In genomic region chr9:136385015-136385414, GRCh38 we compare ENCODE assay signal across 16 cellular contexts. TPM values are rescaled to one million over a fixed set of nuclear protein-coding genes. Genes with fewer than 3 reads are reported as not detected.
A peak's percentile ranks its signal among the peaks of the same experiment; 100 is the strongest.
DNase-seq lines count a peak whose midpoint lies in the region; ATAC-seq and TF ChIP-seq lines count a peak whose summit lies in the region.
"Had no signal": no experiment of that assay in that cellular context is flagged by ENCODE, and none has a peak within 500 bp of the region (broad histone marks: within the 10 kb centered on the region; RNA-seq: fewer than 3 reads in every experiment).

No MANE protein-coding gene starts in this region.

- no peaks in the 10 kb centered on the region for H3K9me3 Mint-ChIP-seq in CD8-positive, alpha-beta T cell
- H3K9me3 Mint-ChIP-seq in activated CD8-positive, alpha-beta T cell treated with anti-CD3 and anti-CD28 coated beads, Interleukin-2, amount 10 ng/mL, durations not matched to agents 7 days and 5 days (ENCODE audit: insufficient read depth) = no peaks in the 10 kb centered on the region
- no peaks in the 10 kb centered on the region for H3K9me3 Mint-ChIP-seq in endothelial cell (ENCODE audit: unreplicated experiment)
- H3K9me3 Mint-ChIP-seq: mesothelial cell of epicardium had no signal

- H3K4me3 Mint-ChIP-seq in CD8-positive, alpha-beta T cell = no peak overlapping the region
- H3K4me3 Mint-ChIP-seq in activated CD8-positive, alpha-beta T cell treated with anti-CD3 and anti-CD28 coated beads, Interleukin-2, amount 10 ng/mL, durations not matched to agents 7 days and 5 days = peak overlapping the region; percentile 27
- H3K4me3 Mint-ChIP-seq in endothelial cell (ENCODE audit: unreplicated experiment) = peak overlapping the region; percentile 65
- H3K4me3 Mint-ChIP-seq: B cell, mesothelial cell of epicardium had no signal

- H3K4me3 ChIP-seq in CD8-positive, alpha-beta T cell (ENCODE audit: low read depth, low read length) = no peak overlapping the region
- H3K4me3 ChIP-seq: dorsolateral prefrontal cortex, HAP-1, stomach had no signal

- peaks cover 16% of the 10 kb centered on the region for H3K4me1 ChIP-seq in CD8-positive, alpha-beta T cell (ENCODE audit: insufficient read depth, low read length)
- H3K4me1 ChIP-seq: HAP-1, stomach had no signal

- H3K27me3 Mint-ChIP-seq in CD8-positive, alpha-beta T cell (ENCODE audit: low read depth) = no peaks in the 10 kb centered on the region
- H3K27me3 Mint-ChIP-seq in activated CD8-positive, alpha-beta T cell treated with anti-CD3 and anti-CD28 coated beads, Interleukin-2, amount 10 ng/mL, durations not matched to agents 7 days and 5 days (ENCODE audit: low read depth) = no peaks in the 10 kb centered on the region
- peaks cover 1% of the 10 kb centered on the region for H3K27me3 Mint-ChIP-seq in endothelial cell (ENCODE audit: unreplicated experiment)
- H3K27me3 Mint-ChIP-seq: B cell had no signal

- H3K27me3 ChIP-seq in CD8-positive, alpha-beta T cell (ENCODE audit: insufficient read depth, low read length) = no peaks in the 10 kb centered on the region
- H3K27me3 ChIP-seq: brain microvascular endothelial cell, dorsolateral prefrontal cortex, stomach had no signal

- H3K36me3 Mint-ChIP-seq in CD8-positive, alpha-beta T cell = peaks cover 63% of the 10 kb centered on the region
- peaks cover 52% of the 10 kb centered on the region for H3K36me3 Mint-ChIP-seq in activated CD8-positive, alpha-beta T cell treated with anti-CD3 and anti-CD28 coated beads, Interleukin-2, amount 10 ng/mL, durations not matched to agents 7 days and 5 days (ENCODE audit: low read depth)
- H3K36me3 Mint-ChIP-seq in endothelial cell (ENCODE audit: low read depth, unreplicated experiment) = peaks cover 39% of the 10 kb centered on the region

- H3K27ac ChIP-seq in CD8-positive, alpha-beta T cell (ENCODE audit: low read depth, low read length) = no peak overlapping the region
- H3K27ac ChIP-seq: brain microvascular endothelial cell, dorsolateral prefrontal cortex, stomach, VCaP had no signal

- in situ Hi-C loops in G401 (cut with HindIII; ENCODE audit: low sequenced_read_pairs) = no loop called here

- intact Hi-C loops in CD8-positive, alpha-beta T cell (cut with DNase I, micrococcal nuclease) = no loop called here

- H3K9me3 ChIP-seq in CD8-positive, alpha-beta T cell (ENCODE audit: low read length) = no peaks in the 10 kb centered on the region
- H3K9me3 ChIP-seq: HAP-1, stomach had no signal

- H3K36me3 ChIP-seq in CD8-positive, alpha-beta T cell (ENCODE audit: insufficient read depth, low read length) = peaks cover 8% of the 10 kb centered on the region

- peak; percentile 76 for ATAC-seq in CD8-positive, alpha-beta T cell
- peak; percentile 73 for ATAC-seq in activated CD8-positive, alpha-beta T cell treated with anti-CD3 and anti-CD28 coated beads, Interleukin-2, amount 10 ng/mL, durations not matched to agents 7 days and 5 days
- ATAC-seq in HG02588 (IDR thresholded peaks at IDR 0.05; ENCODE audit: unreplicated experiment) (no peak), GM18858 (IDR thresholded peaks at IDR 0.05; ENCODE audit: unreplicated experiment) (no peak), GM18520 (IDR thresholded peaks at IDR 0.05; ENCODE audit: unreplicated experiment) (no peak)

- TF ChIP-seq CTCF in CD8-positive, alpha-beta T cell (IDR thresholded peaks at IDR 0.05) = no peak
- no peak for TF ChIP-seq CTCF in endothelial cell (IDR thresholded peaks at IDR 0.05; ENCODE audit: unreplicated experiment)

- POLR2A ChIA-PET in CD8-positive, alpha-beta T cell (lab: Charles Lee) = no interaction called here
- POLR2A ChIA-PET in activated CD8-positive, alpha-beta T cell treated with anti-CD3 and anti-CD28 coated beads, Interleukin-2, amount 10 ng/mL, durations not matched to agents 7 days and 5 days (lab: Charles Lee) = interaction anchor here (0.9 to 1.0 kb wide), 3 partner anchors 13 to 25 kb away, joined by 3 to 5 read pairs (median 3); partner anchors contain the start of genes ENTR1 and PMPCA

- CTCF ChIA-PET in CD8-positive, alpha-beta T cell (lab: Charles Lee) = interaction anchor here (1.3 kb wide), 1 partner anchor 12 kb away, joined by 3 read pairs; no protein-coding TSS in a partner anchor
- CTCF ChIA-PET in activated CD8-positive, alpha-beta T cell treated with anti-CD3 and anti-CD28 coated beads, Interleukin-2, amount 10 ng/mL, durations not matched to agents 7 days and 5 days (lab: Charles Lee) = interaction anchor here (0.8 to 1.9 kb wide), 7 partner anchors 12 to 21 kb away, joined by 3 to 8 read pairs (median 4); partner anchors contain the start of genes DNLZ and SNAPC4

- peak in 4 of 7 experiments; percentile 27 to 55 (median 30) for DNase-seq in CD8-positive, alpha-beta T cell
- DNase-seq in NOMO-1 (lab: John Stamatoyannopoulos, UW; ENCODE audit: unreplicated experiment in 2 of 2) = peak; percentile 66 to 75
- peak; percentile 81 for DNase-seq in activated CD8-positive, alpha-beta T cell treated with anti-CD3 and anti-CD28 coated beads, Interleukin-2, amount 10 ng/mL, durations not matched to agents 7 days and 5 days
- DNase-seq in endothelial cell (ENCODE audit: low spot score) = no peak
- DNase-seq in G401 (ENCODE audit: low spot score) = no peak
- DNase-seq: brain microvascular endothelial cell, dorsolateral prefrontal cortex, NCI-H1048, stomach had no signal

- no peak overlapping the region for H3K27ac Mint-ChIP-seq in CD8-positive, alpha-beta T cell
- H3K27ac Mint-ChIP-seq in activated CD8-positive, alpha-beta T cell treated with anti-CD3 and anti-CD28 coated beads, Interleukin-2, amount 10 ng/mL, durations not matched to agents 7 days and 5 days = peak overlapping the region; percentile 45
- H3K27ac Mint-ChIP-seq in endothelial cell (ENCODE audit: unreplicated experiment) = no peak overlapping the region
- H3K27ac Mint-ChIP-seq: B cell, mesothelial cell of epicardium had no signal

- peaks cover 19% of the 10 kb centered on the region for H3K4me1 Mint-ChIP-seq in CD8-positive, alpha-beta T cell (ENCODE audit: low read depth)
- H3K4me1 Mint-ChIP-seq in activated CD8-positive, alpha-beta T cell treated with anti-CD3 and anti-CD28 coated beads, Interleukin-2, amount 10 ng/mL, durations not matched to agents 7 days and 5 days (ENCODE audit: low read depth) = peaks cover 27% of the 10 kb centered on the region
- no peaks in the 10 kb centered on the region for H3K4me1 Mint-ChIP-seq in endothelial cell (ENCODE audit: unreplicated experiment)
- H3K4me1 Mint-ChIP-seq: B cell, mesothelial cell of epicardium had no signal

RNA-seq across cellular contexts. Expression of gene CARD9, which starts 11.5 kb away (rescaled TPM):
- total RNA-seq in CD8-positive, alpha-beta T cell = under 1 TPM; 0.14 to 0.31 TPM
- total RNA-seq in activated CD8-positive, alpha-beta T cell treated with anti-CD3 and anti-CD28 coated beads, Interleukin-2, amount 10 ng/mL, durations not matched to agents 7 days and 5 days = 1 to 10 TPM; 1.3 to 1.4 TPM
- total RNA-seq in endothelial cell (ENCODE audit: unreplicated experiment) = 0.41 TPM
- total RNA-seq in G401 (2014; rRNA removed; shearing (Covaris generic)) = 0.25 and 0.98 TPM in 2 replicates

RNA-seq across cellular contexts. Expression of gene SNAPC4, which starts 15.0 kb away (rescaled TPM):
- 1 to 10 TPM; 6.7 TPM for total RNA-seq in CD8-positive, alpha-beta T cell
- 1 to 10 TPM; 9.5 to 9.6 TPM for total RNA-seq in activated CD8-positive, alpha-beta T cell treated with anti-CD3 and anti-CD28 coated beads, Interleukin-2, amount 10 ng/mL, durations not matched to agents 7 days and 5 days
- total RNA-seq in endothelial cell (ENCODE audit: unreplicated experiment) = 13.5 TPM
- total RNA-seq in G401 (2014; rRNA removed; shearing (Covaris generic)) = 12.4 and 17.2 TPM in 2 replicates

RNA-seq across cellular contexts. Expression of gene DNLZ, which starts 21.5 kb away (rescaled TPM):
- total RNA-seq in CD8-positive, alpha-beta T cell = 10 to 100 TPM; 21.0 to 22.1 TPM
- 10 to 100 TPM; 20.4 to 21.6 TPM for total RNA-seq in activated CD8-positive, alpha-beta T cell treated with anti-CD3 and anti-CD28 coated beads, Interleukin-2, amount 10 ng/mL, durations not matched to agents 7 days and 5 days
- 14.5 TPM for total RNA-seq in endothelial cell (ENCODE audit: unreplicated experiment)
- 34.2 and 70.6 TPM in 2 replicates for total RNA-seq in G401 (2014; rRNA removed; shearing (Covaris generic))

RNA-seq across cellular contexts. Expression of gene ENTR1, which starts 25.4 kb away (rescaled TPM):
- 10 to 100 TPM; 33.0 to 34.4 TPM for total RNA-seq in CD8-positive, alpha-beta T cell
- 10 to 100 TPM; 52.8 to 54.3 TPM for total RNA-seq in activated CD8-positive, alpha-beta T cell treated with anti-CD3 and anti-CD28 coated beads, Interleukin-2, amount 10 ng/mL, durations not matched to agents 7 days and 5 days
- total RNA-seq in endothelial cell (ENCODE audit: unreplicated experiment) = 45.0 TPM
- total RNA-seq in G401 (2014; rRNA removed; shearing (Covaris generic)) = 85.0 and 97.9 TPM in 2 replicates

RNA-seq across cellular contexts. Expression of gene PMPCA, which starts 25.4 kb away (rescaled TPM):
- 100 to 1,000 TPM; 107 to 111 TPM for total RNA-seq in CD8-positive, alpha-beta T cell
- total RNA-seq in activated CD8-positive, alpha-beta T cell treated with anti-CD3 and anti-CD28 coated beads, Interleukin-2, amount 10 ng/mL, durations not matched to agents 7 days and 5 days = 10 to 100 TPM; 56.5 to 57.5 TPM
- 61.3 TPM for total RNA-seq in endothelial cell (ENCODE audit: unreplicated experiment)
- total RNA-seq in G401 (2014; rRNA removed; shearing (Covaris generic)) = 129 and 146 TPM in 2 replicates

Comparison
In these comparisons a context has a peak if more than half of its experiments do, and no peak if none do; other contexts are left out.
1. ATAC-seq: peak in CD8-positive, alpha-beta T cell (single experiment) and activated CD8-positive, alpha-beta T cell treated with anti-CD3 and anti-CD28 coated beads, Interleukin-2, amount 10 ng/mL, durations not matched to agents 7 days and 5 days (single experiment); none in HG02588 (single experiment), GM18858 (single experiment) and GM18520 (single experiment).
2. DNase-seq: peak in CD8-positive, alpha-beta T cell (4 of 7), NOMO-1 (2 of 2) and activated CD8-positive, alpha-beta T cell treated with anti-CD3 and anti-CD28 coated beads, Interleukin-2, amount 10 ng/mL, durations not matched to agents 7 days and 5 days (single experiment); none in endothelial cell (single experiment) and G401 (single experiment).